ENCODE assay signal across 1 cellular context in genomic region chr1:917076-917459, GRCh38.
TF ChIP-seq lines count a peak whose summit lies in the region.

No MANE protein-coding gene starts in this region.

TF ChIP-seq in endothelial cell of umbilical vein, 7 proteins besides CTCF, POLR2A, EP300 and RAD21:
- TF ChIP-seq EZH2 (IDR thresholded peaks at IDR 0.05; ENCODE audit: borderline replicate concordance, low read depth, low read length, severe bottlenecking) (peak; percentile 41), MYC (IDR thresholded peaks at IDR 0.05; ENCODE audit: low read depth, low read length) (no peak), POLR2AphosphoS5 (IDR thresholded peaks at IDR 0.05; ENCODE audit: insufficient read depth, low read depth, low read length) (no peak), MAX (IDR thresholded peaks at IDR 0.05; ENCODE audit: insufficient read depth, insufficient read length) (no peak)
